ENCODE assay signal across 24 cellular contexts in genomic region chr4:129968778-129969177, GRCh38.
"Had no signal": no experiment of that assay in that cellular context is flagged by ENCODE, and none has a peak within 500 bp of the region (broad histone marks: within the 10 kb centered on the region; RNA-seq: fewer than 3 reads in every experiment).

No MANE protein-coding gene starts in this region.

- ATAC-seq: effector memory CD8-positive, alpha-beta T cell; esophagus mucosa; foreskin keratinocyte; gastrocnemius medialis; gastroesophageal sphincter; heart left ventricle; heart right ventricle had no signal

- DNase-seq: colonic mucosa; cortex of kidney; dermis blood vessel endothelial cell; dorsolateral prefrontal cortex; effector CD4-positive, alpha-beta T cell; effector CD8-positive, alpha-beta T cell; effector memory CD4-positive, alpha-beta T cell; effector memory CD8-positive, alpha-beta T cell; endodermal cell; erythroblast; esophagus squamous epithelium; foreskin fibroblast; foreskin keratinocyte; foreskin melanocyte; gastrocnemius medialis; glutamatergic neuron; head of caudate nucleus; heart left ventricle; heart right ventricle had no signal

- H3K4me1 ChIP-seq: colonic mucosa, esophagus muscularis mucosa, esophagus squamous epithelium, foreskin keratinocyte, gastrocnemius medialis, heart left ventricle, heart right ventricle had no signal

- H3K27ac ChIP-seq: colonic mucosa, coronary artery, dorsolateral prefrontal cortex, epithelial cell of prostate, esophagus muscularis mucosa, esophagus squamous epithelium, foreskin keratinocyte, gastrocnemius medialis, gastroesophageal sphincter, heart left ventricle, heart right ventricle had no signal

- H3K36me3 ChIP-seq: colonic mucosa, esophagus muscularis mucosa, esophagus squamous epithelium, gastrocnemius medialis, gastroesophageal sphincter, heart left ventricle, heart right ventricle had no signal

- H3K9me3 ChIP-seq: colonic mucosa, esophagus muscularis mucosa, esophagus squamous epithelium, gastrocnemius medialis, gastroesophageal sphincter had no signal

- H3K4me3 ChIP-seq: colonic mucosa, coronary artery, dorsolateral prefrontal cortex, esophagus muscularis mucosa, esophagus squamous epithelium, gastrocnemius medialis, gastroesophageal sphincter, heart left ventricle, heart right ventricle had no signal

- H3K27me3 ChIP-seq: colonic mucosa, dorsolateral prefrontal cortex, esophagus muscularis mucosa, esophagus squamous epithelium, foreskin keratinocyte, gastrocnemius medialis, gastroesophageal sphincter, heart left ventricle, heart right ventricle had no signal
